In genomic region chr4:165476214-165477098, GRCh38 we compare ENCODE assay signal across 16 cellular contexts.
DNase-seq lines count a peak whose midpoint lies in the region; ATAC-seq, FAIRE-seq and TF ChIP-seq lines count a peak whose summit lies in the region.
"Had no signal": no experiment of that assay in that cellular context is flagged by ENCODE, and none has a peak within 500 bp of the region (broad histone marks: within the 10 kb centered on the region; RNA-seq: fewer than 3 reads in every experiment).

No MANE protein-coding gene starts in this region.

- H3K4me1 ChIP-seq in hepatocyte (ENCODE audit: insufficient read depth) (no peaks in the 10 kb centered on the region), upper lobe of left lung (peaks cover 0 to 7% (median 0%) of the 10 kb centered on the region in 4 donors)
- H3K4me1 ChIP-seq: gastrocnemius medialis, sigmoid colon had no signal

- no peak overlapping the region for H2AFZ ChIP-seq in hepatocyte

- ATAC-seq in upper lobe of left lung (ENCODE audit: low FRiP score in 2 of 2) (peak; percentile 28 to 51), GM21423 (IDR thresholded peaks at IDR 0.05; ENCODE audit: unreplicated experiment) (no peak)
- ATAC-seq: gastrocnemius medialis; naive thymus-derived CD4-positive, alpha-beta T cell had no signal

- TF ChIP-seq EP300 in upper lobe of left lung (IDR thresholded peaks at IDR 0.05): no peak

- H3K27me3 ChIP-seq in hepatocyte (no peaks in the 10 kb centered on the region), upper lobe of left lung (no peaks in the 10 kb centered on the region)
- H3K27me3 ChIP-seq: gastrocnemius medialis, sigmoid colon had no signal

- no peaks in the 10 kb centered on the region for H3K79me2 ChIP-seq in hepatocyte

- H3K9me3 ChIP-seq in hepatocyte (ENCODE audit: low read depth) (peaks cover 10% of the 10 kb centered on the region), upper lobe of left lung (peaks cover 5 to 18% (median 16%) of the 10 kb centered on the region in 4 donors)
- H3K9me3 ChIP-seq: gastrocnemius medialis had no signal

- no peak for TF ChIP-seq CTCF in hepatocyte (IDR thresholded peaks at IDR 0.05; ENCODE audit: poor library complexity)
- TF ChIP-seq CTCF in upper lobe of left lung (IDR thresholded peaks at IDR 0.05): no peak

- TF ChIP-seq POLR2A in upper lobe of left lung (IDR thresholded peaks at IDR 0.05): no peak

- H3K4me3 ChIP-seq in hepatocyte (no peak overlapping the region), upper lobe of left lung (no peak overlapping the region)
- H3K4me3 ChIP-seq: gastrocnemius medialis, sigmoid colon, SK-N-MC had no signal

- 91% methylated on average over 14 of the region's 14 CpGs for WGBS in hepatocyte (ENCODE audit: low lambda C conversion rate, missing lambda C conversion rate)
- WGBS in upper lobe of left lung, 2 donors: 86 to 87% methylated on average over 12 to 14 of the region's 14 CpGs

- no peaks in the 10 kb centered on the region for H3K9me2 ChIP-seq in hepatocyte (replicated peaks; ENCODE audit: insufficient read depth)

- no peak overlapping the region for H3K27ac ChIP-seq in hepatocyte
- no peak overlapping the region for H3K27ac ChIP-seq in upper lobe of left lung
- H3K27ac ChIP-seq: gastrocnemius medialis, sigmoid colon, SK-N-MC had no signal

- FAIRE-seq in HTR-8/SVneo (lab: Jason Lieb, UNC): peak; percentile 89
- FAIRE-seq: D721Med, kidney had no signal

- H3K36me3 ChIP-seq in hepatocyte (replicated peaks; ENCODE audit: insufficient read depth, low read depth) (no peaks in the 10 kb centered on the region), upper lobe of left lung (no peaks in the 10 kb centered on the region)
- H3K36me3 ChIP-seq: gastrocnemius medialis, sigmoid colon had no signal

- no peaks in the 10 kb centered on the region for H4K20me1 ChIP-seq in hepatocyte (ENCODE audit: insufficient read depth, poor library complexity, severe bottlenecking)

- DNase-seq in HTR-8/SVneo (ENCODE audit: insufficient read length, low spot score) (peak; percentile 46), amniotic epithelial cell (ENCODE audit: low read depth) (peak; percentile 60), hepatocyte (ENCODE audit: low spot score) (peak; percentile 18), upper lobe of left lung (no peak), iPS-NIHi7 (ENCODE audit: extremely low spot score) (no peak)
- no peak for DNase-seq in activated T-cell treated with anti-CD3 and anti-CD28 coated beads, Interleukin-2, amount 50 U/mL, for 1 hour
- DNase-seq: activated CD4-positive, alpha-beta T cell treated with anti-CD3 and anti-CD28 coated beads for 1 hour; activated T-cell treated with anti-CD3 and anti-CD28 coated beads for 4 hours; gastrocnemius medialis; kidney; naive thymus-derived CD4-positive, alpha-beta T cell; NCI-H748 treated with DMSO at 0.1 percent for 48 hours; sigmoid colon had no signal

- no peak overlapping the region for H3K4me2 ChIP-seq in hepatocyte

Comparison
In these comparisons a context has a peak if more than half of its experiments do, and no peak if none do; other contexts are left out.
1. DNase-seq: peak in HTR-8/SVneo (single experiment), amniotic epithelial cell (single experiment) and hepatocyte (single experiment); none in upper lobe of left lung (0 of 2), iPS-NIHi7 (single experiment) and activated T-cell treated with anti-CD3 and anti-CD28 coated beads, Interleukin-2, amount 50 U/mL, for 1 hour (single experiment).